ENCODE assay signal across 12 cellular contexts in genomic region chr18:6249110-6249680, GRCh38.
DNase-seq lines count a peak whose midpoint lies in the region; ATAC-seq and TF ChIP-seq lines count a peak whose summit lies in the region.
"Had no signal": no experiment of that assay in that cellular context is flagged by ENCODE, and none has a peak within 500 bp of the region (broad histone marks: within the 10 kb centered on the region; RNA-seq: fewer than 3 reads in every experiment).

No MANE protein-coding gene starts in this region.

- H3K9me3 ChIP-seq in mucosa of descending colon = no peaks in the 10 kb centered on the region

- H3K27ac Mint-ChIP-seq in CD14-positive monocyte = peak overlapping the region in 1 of 7 donors; percentile 19
- no peak overlapping the region for H3K27ac Mint-ChIP-seq in activated naive CD8-positive, alpha-beta T cell treated with anti-CD3 and anti-CD28 coated beads, Interleukin-2, amount 50 U/mL, for 24 hours
- H3K27ac Mint-ChIP-seq: stimulated activated memory B cell treated with anti-CD40 and anti-IgM and Interleukin-4, amounts not matched to agents 10 μg/mL and 1 μg/mL and 100 μg/mL, for 72 hours had no signal

- H3K36me3 Mint-ChIP-seq in CD14-positive monocyte = no peaks in the 10 kb centered on the region
- no peaks in the 10 kb centered on the region for H3K36me3 Mint-ChIP-seq in activated naive CD8-positive, alpha-beta T cell treated with anti-CD3 and anti-CD28 coated beads, Interleukin-2, amount 50 U/mL, for 24 hours (ENCODE audit: low read depth)

- intact Hi-C loops in CD14-positive monocyte (cut with micrococcal nuclease) (no loop called here), mucosa of descending colon (cut with DNase I, micrococcal nuclease) (no loop called here)

- no peak overlapping the region for H3K4me3 Mint-ChIP-seq in CD14-positive monocyte
- no peak overlapping the region for H3K4me3 Mint-ChIP-seq in activated naive CD8-positive, alpha-beta T cell treated with anti-CD3 and anti-CD28 coated beads, Interleukin-2, amount 50 U/mL, for 24 hours
- H3K4me3 Mint-ChIP-seq: activated T-cell treated with anti-CD3 and anti-CD28 coated beads, Interleukin-2, amount 50 U/mL, for 4 hours; neural crest cell; stimulated activated memory B cell treated with anti-CD40 and anti-IgM and Interleukin-4, amounts not matched to agents 10 μg/mL and 1 μg/mL and 100 μg/mL, for 72 hours had no signal

- H3K4me3 ChIP-seq in mucosa of descending colon = no peak overlapping the region

- H3K4me1 ChIP-seq in mucosa of descending colon (ENCODE audit: low read depth) = no peaks in the 10 kb centered on the region

- no peaks in the 10 kb centered on the region for H3K36me3 ChIP-seq in mucosa of descending colon (ENCODE audit: low read depth)

- ATAC-seq in GM18502 (IDR thresholded peaks at IDR 0.05; ENCODE audit: poor library complexity, unreplicated experiment) (peak; percentile 98), GM19455 (IDR thresholded peaks at IDR 0.05; ENCODE audit: unreplicated experiment) (peak; percentile 95), HG02885 (IDR thresholded peaks at IDR 0.05; ENCODE audit: poor library complexity, unreplicated experiment) (peak; percentile 89), HG03575 (IDR thresholded peaks at IDR 0.05; ENCODE audit: extremely low read depth, insufficient number of reproducible peaks, low FRiP score, unreplicated experiment) (peak; percentile 86), mucosa of descending colon (no peak)
- ATAC-seq in activated naive CD8-positive, alpha-beta T cell treated with anti-CD3 and anti-CD28 coated beads, Interleukin-2, amount 50 U/mL, for 24 hours = no peak
- ATAC-seq: activated T-cell treated with anti-CD3 and anti-CD28 coated beads, Interleukin-2, amount 50 U/mL, for 4 hours; stimulated activated memory B cell treated with anti-CD40 and anti-IgM and Interleukin-4, amounts not matched to agents 10 μg/mL and 1 μg/mL and 100 μg/mL, for 72 hours had no signal

- H3K27me3 Mint-ChIP-seq in CD14-positive monocyte (ENCODE audit: low read depth in 3 of 3) = peaks cover 0 to 1% (median 0%) of the 10 kb centered on the region in 3 donors
- no peaks in the 10 kb centered on the region for H3K27me3 Mint-ChIP-seq in activated naive CD8-positive, alpha-beta T cell treated with anti-CD3 and anti-CD28 coated beads, Interleukin-2, amount 50 U/mL, for 24 hours
- H3K27me3 Mint-ChIP-seq: stimulated activated memory B cell treated with anti-CD40 and anti-IgM and Interleukin-4, amounts not matched to agents 10 μg/mL and 1 μg/mL and 100 μg/mL, for 72 hours had no signal

- TF ChIP-seq CTCF in CD14-positive monocyte (IDR thresholded peaks at IDR 0.05) (no peak), mucosa of descending colon (IDR thresholded peaks at IDR 0.05) (no peak)

- H3K9me3 Mint-ChIP-seq in CD14-positive monocyte = peaks cover 0 to 2% (median 0%) of the 10 kb centered on the region in 7 donors
- H3K9me3 Mint-ChIP-seq in activated naive CD8-positive, alpha-beta T cell treated with anti-CD3 and anti-CD28 coated beads, Interleukin-2, amount 50 U/mL, for 24 hours = peaks cover 7% of the 10 kb centered on the region
- H3K9me3 Mint-ChIP-seq: neural crest cell had no signal

- no peak for DNase-seq in DMS53 (lab: John Stamatoyannopoulos, UW)
- DNase-seq in CD14-positive monocyte (ENCODE audit: low spot score) = no peak
- DNase-seq in mucosa of descending colon = no peak
- no peak for DNase-seq in activated naive CD8-positive, alpha-beta T cell treated with anti-CD3 and anti-CD28 coated beads, Interleukin-2, amount 50 U/mL, for 24 hours
- DNase-seq: activated T-cell treated with anti-CD3 and anti-CD28 coated beads, Interleukin-2, amount 50 U/mL, for 4 hours; NCI-H1417 treated with DMSO at 0.1 percent for 48 hours had no signal

- peaks cover 4% of the 10 kb centered on the region for H3K4me1 Mint-ChIP-seq in CD14-positive monocyte
- no peaks in the 10 kb centered on the region for H3K4me1 Mint-ChIP-seq in activated naive CD8-positive, alpha-beta T cell treated with anti-CD3 and anti-CD28 coated beads, Interleukin-2, amount 50 U/mL, for 24 hours
- H3K4me1 Mint-ChIP-seq: neural crest cell; stimulated activated memory B cell treated with anti-CD40 and anti-IgM and Interleukin-4, amounts not matched to agents 10 μg/mL and 1 μg/mL and 100 μg/mL, for 72 hours had no signal

Comparison
In these comparisons a context has a peak if more than half of its experiments do, and no peak if none do; other contexts are left out.
1. ATAC-seq: peak in GM18502 (single experiment), GM19455 (single experiment), HG02885 (single experiment) and HG03575 (single experiment); none in mucosa of descending colon (single experiment) and activated naive CD8-positive, alpha-beta T cell treated with anti-CD3 and anti-CD28 coated beads, Interleukin-2, amount 50 U/mL, for 24 hours (single experiment).